Comparison of ENCODE assay signal across 9 cellular contexts in the genomic region with DNA sequence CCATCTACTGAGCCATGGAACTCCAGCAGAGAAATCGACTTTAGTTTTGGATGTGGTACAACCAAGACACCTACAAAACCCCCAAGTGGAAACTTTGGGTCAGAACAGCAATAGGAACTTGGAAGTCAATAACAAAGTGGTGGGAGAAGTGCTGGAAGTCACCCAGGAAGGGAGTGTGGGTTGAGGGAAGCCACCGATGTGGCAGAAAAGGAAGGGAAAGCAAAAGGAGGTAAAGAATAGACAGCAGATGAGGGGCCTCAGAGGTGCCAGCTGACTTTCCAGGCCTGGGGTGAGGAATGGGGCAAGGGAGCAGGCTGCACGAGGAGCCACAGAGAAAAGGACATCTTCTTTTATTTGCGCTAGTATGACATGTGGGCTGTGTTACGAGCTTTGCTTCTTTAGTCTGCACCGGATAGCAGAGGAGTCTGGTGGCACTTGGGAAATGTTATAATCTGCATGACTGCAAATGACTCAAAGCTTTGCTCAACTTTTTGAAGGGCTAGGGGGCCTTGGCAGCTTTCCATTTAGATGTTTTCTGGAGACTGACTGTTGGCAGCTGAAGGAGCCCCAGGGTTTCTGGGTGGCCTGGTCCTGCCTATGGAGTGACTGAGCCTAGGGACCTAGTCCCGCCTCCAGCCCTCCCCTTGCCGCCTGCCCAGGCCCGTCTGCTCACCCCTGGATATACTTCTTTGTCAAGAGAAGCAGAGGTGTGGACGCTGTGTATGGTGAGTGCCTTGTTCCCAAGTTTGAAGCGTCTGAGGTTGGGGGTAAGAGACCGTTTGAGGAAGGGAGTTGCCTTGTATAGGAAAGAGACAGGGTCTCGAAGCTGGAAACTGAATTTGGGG. TPM values are rescaled to one million over a fixed set of nuclear protein-coding genes. Genes with fewer than 3 reads are reported as not detected.
A peak's percentile ranks its signal among the peaks of the same experiment; 100 is the strongest.
DNase-seq lines count a peak whose midpoint lies in the region; ATAC-seq lines count a peak whose summit lies in the region.
"Had no signal": no experiment of that assay in that cellular context is flagged by ENCODE, and none has a peak within 500 bp of the region (broad histone marks: within the 10 kb centered on the region; RNA-seq: fewer than 3 reads in every experiment).

No MANE protein-coding gene starts in this region.

- peaks cover 41 to 95% (median 91%) of the 10 kb centered on the region in 5 donors for H3K4me1 ChIP-seq in subcutaneous abdominal adipose tissue (ENCODE audit: control insufficient read depth in 5 of 5, insufficient read depth in 5 of 5, low read length in 5 of 5)

- H3K4me1 Mint-ChIP-seq in activated T-helper 17 cell treated with anti-CD3 and anti-CD28 coated beads, Interleukin-2, amount 50 U/mL, for 72 hours, result peaks cover 11% of the 10 kb centered on the region

- H3K27ac Mint-ChIP-seq in activated T-helper 17 cell treated with anti-CD3 and anti-CD28 coated beads, Interleukin-2, amount 50 U/mL, for 72 hours, result peak overlapping the region; percentile 2
- H3K27ac Mint-ChIP-seq: activated B cell treated with CpG ODN at 0.5 μM for 24 hours had no signal

- intact Hi-C loops in left ventricle myocardium superior (cut with micrococcal nuclease), result no loop called here

- H3K4me3 Mint-ChIP-seq in activated T-helper 17 cell treated with anti-CD3 and anti-CD28 coated beads, Interleukin-2, amount 50 U/mL, for 72 hours, result no peak overlapping the region
- H3K4me3 Mint-ChIP-seq: activated B cell treated with CpG ODN at 0.5 μM for 24 hours had no signal

- no peaks in the 10 kb centered on the region for H3K9me3 Mint-ChIP-seq in activated T-helper 17 cell treated with anti-CD3 and anti-CD28 coated beads, Interleukin-2, amount 50 U/mL, for 72 hours
- H3K9me3 Mint-ChIP-seq: activated B cell treated with CpG ODN at 0.5 μM for 24 hours had no signal

- H3K9me3 ChIP-seq in subcutaneous abdominal adipose tissue (ENCODE audit: control insufficient read depth in 5 of 5, low read length in 5 of 5), result no peaks in the 10 kb centered on the region

- no peaks in the 10 kb centered on the region for H3K27me3 ChIP-seq in subcutaneous abdominal adipose tissue (ENCODE audit: control insufficient read depth in 5 of 5, insufficient read depth in 4 of 5, low read length in 5 of 5)

- H3K36me3 ChIP-seq in subcutaneous abdominal adipose tissue (ENCODE audit: control insufficient read depth in 5 of 5, insufficient read depth in 5 of 5, low read length in 5 of 5), result peaks cover 0 to 3% (median 0%) of the 10 kb centered on the region in 5 donors

- ATAC-seq in activated T-helper 17 cell treated with anti-CD3 and anti-CD28 coated beads, Interleukin-2, amount 50 U/mL, for 72 hours (replicated peaks), result no peak
- no peak for ATAC-seq in left ventricle myocardium superior
- ATAC-seq in HG03025 (IDR thresholded peaks at IDR 0.05; ENCODE audit: low FRiP score, unreplicated experiment), result no peak
- no peak for ATAC-seq in GM21360 (IDR thresholded peaks at IDR 0.05; ENCODE audit: unreplicated experiment)

- no peaks in the 10 kb centered on the region for H3K27me3 Mint-ChIP-seq in activated T-helper 17 cell treated with anti-CD3 and anti-CD28 coated beads, Interleukin-2, amount 50 U/mL, for 72 hours
- H3K27me3 Mint-ChIP-seq: activated B cell treated with CpG ODN at 0.5 μM for 24 hours had no signal

- no peaks in the 10 kb centered on the region for H3K36me3 Mint-ChIP-seq in activated T-helper 17 cell treated with anti-CD3 and anti-CD28 coated beads, Interleukin-2, amount 50 U/mL, for 72 hours (ENCODE audit: low read depth)

- H3K27ac ChIP-seq in subcutaneous abdominal adipose tissue (ENCODE audit: low read depth, low read length), result peak overlapping the region; percentile 97

- H3K4me3 ChIP-seq in subcutaneous abdominal adipose tissue (ENCODE audit: low read depth in 1 of 5, low read length in 5 of 5), result peak overlapping the region; percentile 20 to 52 (median 43)

- peak; percentile 77 for DNase-seq in NCI-H82 (lab: John Stamatoyannopoulos, UW)
- DNase-seq in NCI-H82 treated with DMSO at 0.1 percent for 48 hours (lab: John Stamatoyannopoulos, UW; ENCODE audit: unreplicated experiment), result no peak
- peak; percentile 41 for DNase-seq in left ventricle myocardium superior
- DNase-seq in DMS153 (lab: John Stamatoyannopoulos, UW), result no peak
- DNase-seq: activated B cell treated with CpG ODN at 0.5 μM for 24 hours had no signal

- H3K9ac ChIP-seq in subcutaneous abdominal adipose tissue (ENCODE audit: low read length in 5 of 5), result peak overlapping the region in 4 of 5 donors; percentile 14 to 65 (median 44)

RNA-seq across cellular contexts. Expression of a gene that starts 5.0 kb away (rescaled TPM):
- total RNA-seq in activated T-helper 17 cell treated with anti-CD3 and anti-CD28 coated beads, Interleukin-2, amount 50 U/mL, for 72 hours, result 1 to 10 TPM; 9.4 to 9.6 TPM
- 119 TPM for total RNA-seq in left ventricle myocardium superior

RNA-seq across cellular contexts. Expression of a gene that starts 40.7 kb away (rescaled TPM):
- total RNA-seq in activated T-helper 17 cell treated with anti-CD3 and anti-CD28 coated beads, Interleukin-2, amount 50 U/mL, for 72 hours, result 10 to 100 TPM; 61.9 to 64.5 TPM
- 41.2 TPM for total RNA-seq in left ventricle myocardium superior

RNA-seq across cellular contexts. Expression of a gene that starts 56.8 kb away (rescaled TPM):
- total RNA-seq in activated T-helper 17 cell treated with anti-CD3 and anti-CD28 coated beads, Interleukin-2, amount 50 U/mL, for 72 hours, result not detected
- not detected for total RNA-seq in left ventricle myocardium superior
- total RNA-seq: activated B cell treated with CpG ODN at 0.5 μM for 24 hours had no signal

RNA-seq across cellular contexts. Expression of a gene that starts 56.8 kb away (rescaled TPM):
- total RNA-seq in activated T-helper 17 cell treated with anti-CD3 and anti-CD28 coated beads, Interleukin-2, amount 50 U/mL, for 72 hours, result not detected
- not detected for total RNA-seq in left ventricle myocardium superior
- total RNA-seq: activated B cell treated with CpG ODN at 0.5 μM for 24 hours had no signal

Comparison
In these comparisons a context has a peak if more than half of its experiments do, and no peak if none do; other contexts are left out.
1. DNase-seq: peak in NCI-H82 (single experiment) and left ventricle myocardium superior (single experiment); none in NCI-H82 treated with DMSO at 0.1 percent for 48 hours (single experiment) and DMS153 (single experiment).
2. RNA of a gene that starts 5.0 kb away (total RNA-seq): 119 TPM in left ventricle myocardium superior (single experiment); 9.4 to 9.6 TPM in activated T-helper 17 cell treated with anti-CD3 and anti-CD28 coated beads, Interleukin-2, amount 50 U/mL, for 72 hours; every median in the first group is over 10 times any median in the second.